In the genomic region with DNA sequence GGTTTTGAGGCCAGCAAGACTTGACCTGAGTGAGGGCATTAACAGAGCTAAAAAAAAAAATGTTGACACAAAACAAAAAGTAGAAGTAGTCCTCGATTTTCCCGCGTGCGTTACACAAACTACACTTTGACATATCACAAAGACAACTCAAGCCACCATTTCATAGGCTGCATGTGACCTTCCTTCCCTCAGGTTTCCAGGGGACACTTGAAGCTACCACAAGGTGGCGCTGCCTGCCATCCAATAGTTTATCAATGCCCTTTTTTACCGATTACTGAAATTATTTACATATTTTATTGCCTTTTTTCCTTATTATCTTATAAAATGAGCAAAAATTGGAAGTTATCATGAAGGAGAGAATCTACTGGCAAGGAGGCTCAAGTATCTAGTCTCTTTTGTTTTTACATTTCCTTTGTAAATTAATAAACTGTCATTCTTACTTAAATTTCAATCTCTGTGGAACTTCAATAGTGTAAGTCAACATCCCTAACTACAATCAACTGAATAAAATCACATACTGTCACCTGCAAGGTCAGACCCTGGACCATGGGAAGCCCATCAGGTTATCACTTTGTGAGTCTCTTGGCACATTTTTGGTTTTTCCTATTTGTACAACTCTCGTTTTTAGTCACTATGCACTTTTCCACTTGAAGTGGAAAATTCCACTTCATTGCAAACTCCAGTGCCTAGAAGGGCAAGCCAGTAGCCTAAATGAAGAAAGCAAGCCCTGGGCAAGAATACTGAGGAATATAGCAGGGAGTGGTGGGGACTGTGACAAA, we compare ENCODE assay signal across 8 cellular contexts.
A peak's percentile ranks its signal among the peaks of the same experiment; 100 is the strongest.
DNase-seq lines count a peak whose midpoint lies in the region; ATAC-seq and TF ChIP-seq lines count a peak whose summit lies in the region.

No MANE protein-coding gene starts in this region.

- DNase-seq in GM04504 (ENCODE audit: low read depth) = peak; percentile 9
- DNase-seq in NCI-H510A treated with DMSO at 0.1 percent for 48 hours (lab: John Stamatoyannopoulos, UW) = peak; percentile 88
- peak; percentile 72 to 80 for DNase-seq in activated CD4-positive, alpha-beta T cell treated with anti-CD3 and anti-CD28 coated beads for 4 hours
- peak; percentile 77 for DNase-seq in choroid plexus epithelial cell (ENCODE audit: low read depth)
- peak; percentile 45 to 91 for DNase-seq in lower leg skin (ENCODE audit: low spot score in 2 of 2)
- DNase-seq in stimulated activated CD8-positive, alpha-beta memory T cell treated with anti-CD3 and anti-CD28 coated beads, Interleukin-15, amount 100 ng/mL, for 1 hour (ENCODE audit: low read depth) = peak; percentile 67

- WGBS in lower leg skin, 2 donors = 7 to 8% methylated on average over 7 of the region's 7 CpGs

- intact Hi-C loops in lower leg skin (cut with DNase I; ENCODE audit: low total_unique reads) = no loop called here

- no peak for TF ChIP-seq POLR2A in lower leg skin (IDR thresholded peaks at IDR 0.05)

- ATAC-seq in HG02981 (IDR thresholded peaks at IDR 0.05; ENCODE audit: unreplicated experiment) = peak; percentile 40
- no peak for ATAC-seq in HG02763 (IDR thresholded peaks at IDR 0.05; ENCODE audit: unreplicated experiment)

- H3K4me3 ChIP-seq in choroid plexus epithelial cell (ENCODE audit: low read depth, low read length) = no peak overlapping the region
- H3K4me3 ChIP-seq in lower leg skin (ENCODE audit: low read depth, poor library complexity, severe bottlenecking) = no peak overlapping the region

- TF ChIP-seq CTCF in choroid plexus epithelial cell (conservative IDR thresholded peaks at IDR 0.05; ENCODE audit: low read depth, low read length) = peak; percentile 98
- no peak for TF ChIP-seq CTCF in lower leg skin (IDR thresholded peaks at IDR 0.05)

Comparison
In these comparisons a context has a peak if more than half of its experiments do, and no peak if none do; other contexts are left out.
1. DNase-seq: peak in every context shown above with its lines; median percentile 88 in NCI-H510A treated with DMSO at 0.1 percent for 48 hours; 77 in choroid plexus epithelial cell; 76 in activated CD4-positive, alpha-beta T cell treated with anti-CD3 and anti-CD28 coated beads for 4 hours; 68 in lower leg skin; 67 in stimulated activated CD8-positive, alpha-beta memory T cell treated with anti-CD3 and anti-CD28 coated beads, Interleukin-15, amount 100 ng/mL, for 1 hour; 9 in GM04504.